11 cellular contexts compared by ENCODE assay signal in the genomic region with DNA sequence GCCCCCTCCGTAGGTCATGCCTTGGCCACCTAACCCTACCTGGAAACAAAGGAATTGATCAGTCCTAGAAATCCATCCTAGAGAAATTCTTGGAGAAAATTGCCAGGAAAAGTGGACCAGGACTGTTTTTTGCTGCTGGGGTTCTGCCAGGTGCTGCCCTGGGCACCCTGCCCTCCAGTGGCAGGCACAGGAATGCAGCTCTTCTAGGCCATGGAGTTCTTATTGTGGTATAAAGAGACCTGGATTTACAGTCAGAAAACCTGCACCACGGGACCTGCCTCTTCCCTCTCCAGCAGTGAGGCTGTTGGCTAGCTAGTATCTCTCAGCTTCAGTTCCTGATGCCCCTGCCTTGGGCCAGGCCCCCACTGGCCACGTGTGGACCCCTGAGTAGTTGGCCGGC. TPM values are rescaled to one million over a fixed set of nuclear protein-coding genes. Genes with fewer than 3 reads are reported as not detected.
A peak's percentile ranks its signal among the peaks of the same experiment; 100 is the strongest.
DNase-seq lines count a peak whose midpoint lies in the region; ATAC-seq and TF ChIP-seq lines count a peak whose summit lies in the region.
"Had no signal": no experiment of that assay in that cellular context is flagged by ENCODE, and none has a peak within 500 bp of the region (broad histone marks: within the 10 kb centered on the region; RNA-seq: fewer than 3 reads in every experiment).

No MANE protein-coding gene starts in this region.

- no peaks in the 10 kb centered on the region for H3K9me3 ChIP-seq in HEK293 (ENCODE audit: control insufficient read depth, insufficient read depth, low read depth, low read length)
- no peaks in the 10 kb centered on the region for H3K9me3 ChIP-seq in WERI-Rb-1 (ENCODE audit: severe bottlenecking)
- H3K9me3 ChIP-seq: SJCRH30 had no signal

- ATAC-seq in left lobe of liver: peak; percentile 78
- ATAC-seq in GM21576 (IDR thresholded peaks at IDR 0.05; ENCODE audit: unreplicated experiment): no peak

- H3K4me1 ChIP-seq in HEK293 (ENCODE audit: control insufficient read depth, insufficient read depth, low read length): no peaks in the 10 kb centered on the region
- H3K4me1 ChIP-seq: SJCRH30 had no signal

- DNase-seq in BJ (ENCODE audit: low read depth): no peak
- DNase-seq in WERI-Rb-1: no peak
- DNase-seq in left lobe of liver (ENCODE audit: low spot score): no peak
- DNase-seq in KG1 (lab: John Stamatoyannopoulos, UW): no peak
- no peak for DNase-seq in NCI-H2171 (lab: John Stamatoyannopoulos, UW)
- DNase-seq in islet precursor cell: no peak
- DNase-seq: activated T-cell treated with anti-CD3 and anti-CD28 coated beads, Interleukin-2, amount 50 U/mL, for 1 hour; SJCRH30 had no signal

- POLR2A ChIA-PET in BJ (lab: Charles Lee): no interaction called here
- POLR2A ChIA-PET in HEK293 (lab: Yijun Ruan, JAX): no interaction called here

- CTCF ChIA-PET in BJ (lab: Yijun Ruan, JAX) (interaction anchor here (0.9 kb wide), 1 partner anchor 79 kb away, joined by 3 read pairs; no protein-coding TSS in a partner anchor), HEK293 (lab: Yijun Ruan, JAX) (no interaction called here)

- no peak overlapping the region for H3K4me3 ChIP-seq in BJ (ENCODE audit: low read depth, low read length)
- H3K4me3 ChIP-seq in HEK293 (ENCODE audit: low read depth, low read length): no peak overlapping the region
- no peak overlapping the region for H3K4me3 ChIP-seq in WERI-Rb-1 (ENCODE audit: low read depth, low read length)
- H3K4me3 ChIP-seq: SJCRH30 had no signal

- peak; percentile 29; the same call in 1 of the 2 replicates for TF ChIP-seq CTCF in BJ (IDR thresholded peaks at IDR 0.05; ENCODE audit: insufficient read depth, low read depth, low read length)
- TF ChIP-seq CTCF in HEK293 (tag by site-specific recombination; IDR thresholded peaks at IDR 0.05): peak; percentile 45; the same call in 1 of the 2 replicates
- peak; percentile 63 for TF ChIP-seq CTCF in WERI-Rb-1 (IDR thresholded peaks at IDR 0.05; ENCODE audit: low read depth, low read length)

- H3K27me3 ChIP-seq in BJ (ENCODE audit: control insufficient read depth, insufficient read depth, low read length) (0 out of 2 replicates have a peak, but pooled peaks cover 2% of the 10 kb centered on the region), WERI-Rb-1 (ENCODE audit: insufficient read depth, low read depth, severe bottlenecking) (no peaks in the 10 kb centered on the region)
- H3K27me3 ChIP-seq: SJCRH30 had no signal

- H3K36me3 ChIP-seq in BJ (ENCODE audit: control insufficient read depth, insufficient read depth, low read length) (no peaks in the 10 kb centered on the region), HEK293 (ENCODE audit: control insufficient read depth in 2 of 2, insufficient read depth in 1 of 2, low read length in 2 of 2) (no peaks in the 10 kb centered on the region), WERI-Rb-1 (no peaks in the 10 kb centered on the region)
- H3K36me3 ChIP-seq: SJCRH30 had no signal

- H3K27ac ChIP-seq in HEK293 (ENCODE audit: extremely low read depth, low read depth, low read length) (no peak overlapping the region), WERI-Rb-1 (no peak overlapping the region)
- H3K27ac ChIP-seq: SJCRH30 had no signal

TF ChIP-seq in HEK293, 187 proteins besides CTCF, POLR2A, EP300 and RAD21:
- TF ChIP-seq SCRT2 (tag by site-specific recombination; IDR thresholded peaks at IDR 0.05) (no peak), ZBTB21 (tag by site-specific recombination; IDR thresholded peaks at IDR 0.05) (no peak), KLF16 (tag by site-specific recombination; IDR thresholded peaks at IDR 0.05) (no peak), ZNF155 (tag by site-specific recombination; IDR thresholded peaks at IDR 0.05) (no peak), ZFP37 (tag by site-specific recombination; IDR thresholded peaks at IDR 0.05) (no peak), ZNF214 (tag by site-specific recombination; IDR thresholded peaks at IDR 0.05; ENCODE audit: borderline replicate concordance) (no peak), ZNF133 (tag by site-specific recombination; IDR thresholded peaks at IDR 0.05) (no peak), ZNF404 (tag by site-specific recombination; IDR thresholded peaks at IDR 0.05) (no peak), ZNF354C (tag by site-specific recombination; IDR thresholded peaks at IDR 0.05; ENCODE audit: borderline replicate concordance, low read depth) (no peak)
- TF ChIP-seq, protein P1, sequence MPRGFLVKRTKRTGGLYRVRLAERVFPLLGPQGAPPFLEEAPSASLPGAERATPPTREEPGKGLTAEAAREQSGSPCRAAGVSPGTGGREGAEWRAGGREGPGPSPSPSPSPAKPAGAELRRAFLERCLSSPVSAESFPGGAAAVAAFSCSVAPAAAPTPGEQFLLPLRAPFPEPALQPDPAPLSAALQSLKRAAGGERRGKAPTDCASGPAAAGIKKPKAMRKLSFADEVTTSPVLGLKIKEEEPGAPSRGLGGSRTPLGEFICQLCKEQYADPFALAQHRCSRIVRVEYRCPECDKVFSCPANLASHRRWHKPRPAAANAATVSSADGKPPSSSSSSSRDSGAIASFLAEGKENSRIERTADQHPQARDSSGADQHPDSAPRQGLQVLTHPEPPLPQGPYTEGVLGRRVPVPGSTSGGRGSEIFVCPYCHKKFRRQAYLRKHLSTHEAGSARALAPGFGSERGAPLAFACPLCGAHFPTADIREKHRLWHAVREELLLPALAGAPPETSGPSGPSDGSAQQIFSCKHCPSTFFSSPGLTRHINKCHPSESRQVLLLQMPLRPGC (tag by site-specific recombination; IDR thresholded peaks at IDR 0.05): no peak

RNA-seq across cellular contexts. Expression of a gene that starts 59.7 kb away (rescaled TPM):
- polyA plus RNA-seq in BJ (2011; rRNA removed): not detected in 2 replicates
- not detected in 2 replicates for polyA minus RNA-seq in BJ (2011; rRNA and poly(A)+ RNA removed)
- total RNA-seq in left lobe of liver: 0.20 TPM
- total RNA-seq: LHCN-M2 had no signal
